Comparison of ENCODE assay signal across 18 cellular contexts in genomic region chr20:61797971-61798411, GRCh38.
A peak's percentile ranks its signal among the peaks of the same experiment; 100 is the strongest.
DNase-seq lines count a peak whose midpoint lies in the region; ATAC-seq and TF ChIP-seq lines count a peak whose summit lies in the region.
"Had no signal": no experiment of that assay in that cellular context is flagged by ENCODE, and none has a peak within 500 bp of the region (broad histone marks: within the 10 kb centered on the region; RNA-seq: fewer than 3 reads in every experiment).

No MANE protein-coding gene starts in this region.

- no peak for DNase-seq in stimulated activated naive CD8-positive, alpha-beta T cell treated with anti-CD3 and anti-CD28 coated beads, Interleukin-15, amount 100 ng/mL, for 72 hours
- no peak for DNase-seq in stimulated activated naive CD8-positive, alpha-beta T cell treated with anti-CD3 and anti-CD28 coated beads, Interleukin-15, Interleukin-2, amounts not matched to agents 100 U/mL and 50 U/mL, for 24 hours
- DNase-seq in glutamatergic neuron (peak; percentile 17), neuronal stem cell (ENCODE audit: low spot score) (no peak)
- no peak for DNase-seq in activated CD4-positive, alpha-beta T cell treated with anti-CD3 and anti-CD28 coated beads for 1 hour
- DNase-seq: 8988T; AML-193; BE2C; Caco-2; CD4-positive, CD25-positive, alpha-beta regulatory T cell; CD8-positive, alpha-beta T cell; DMS153; H9 had no signal

- no CpG with 5 or more reads among the region's 25 CpGs for WGBS in neuronal stem cell (ENCODE audit: extremely low coverage in 2 of 2, insufficient read length in 2 of 2, insufficient replicate concordance in 1 of 2), 2 donors

- no peak overlapping the region for H3K27ac ChIP-seq in neuronal stem cell (replicated peaks; ENCODE audit: low read length)
- H3K27ac ChIP-seq: A549, C4-2B had no signal

- H2AK5ac ChIP-seq in neuronal stem cell (ENCODE audit: low read depth, low read length), result peak overlapping the region; percentile 66

- H3K4me3 Mint-ChIP-seq in stimulated activated naive CD8-positive, alpha-beta T cell treated with anti-CD3 and anti-CD28 coated beads, Interleukin-15, amount 100 ng/mL, for 72 hours, result no peak overlapping the region
- no peak overlapping the region for H3K4me3 Mint-ChIP-seq in glutamatergic neuron (ENCODE audit: unreplicated experiment)
- H3K4me3 Mint-ChIP-seq: CD4-positive, CD25-positive, alpha-beta regulatory T cell; CD8-positive, alpha-beta T cell; GM23338; H9 had no signal

- H3K79me1 ChIP-seq in neuronal stem cell (ENCODE audit: low read depth, low read length), result no peaks in the 10 kb centered on the region

- H3K4me3 ChIP-seq in neuronal stem cell (ENCODE audit: low read length in 2 of 2), result peak overlapping the region in 1 of 2 donors; percentile 35
- H3K4me3 ChIP-seq: A549, GM23338 had no signal

- peaks cover 3 to 6% of the 10 kb centered on the region in 2 donors for H3K4me1 ChIP-seq in neuronal stem cell (ENCODE audit: control insufficient read depth in 2 of 2, insufficient read depth in 1 of 2, low read depth in 1 of 2, low read length in 2 of 2)
- H3K4me1 ChIP-seq: A549, BE2C, Caco-2 had no signal

- H3K18ac ChIP-seq in neuronal stem cell (ENCODE audit: low read length), result peak overlapping the region; percentile 82

- no peak overlapping the region for H2BK5ac ChIP-seq in neuronal stem cell (ENCODE audit: low read length)

- ATAC-seq in stimulated activated naive CD8-positive, alpha-beta T cell treated with anti-CD3 and anti-CD28 coated beads, Interleukin-15, amount 100 ng/mL, for 72 hours, result peak; percentile 34
- no peak for ATAC-seq in stimulated activated naive CD8-positive, alpha-beta T cell treated with anti-CD3 and anti-CD28 coated beads, Interleukin-15, Interleukin-2, amounts not matched to agents 100 U/mL and 50 U/mL, for 24 hours
- no peak for ATAC-seq in GM19397 (IDR thresholded peaks at IDR 0.05; ENCODE audit: unreplicated experiment)
- no peak for ATAC-seq in GM21515 (IDR thresholded peaks at IDR 0.05; ENCODE audit: unreplicated experiment)
- ATAC-seq: CD8-positive, alpha-beta T cell had no signal

- no peak overlapping the region for H3K9ac ChIP-seq in neuronal stem cell (ENCODE audit: low read depth, low read length, poor library complexity)

- no peak overlapping the region for H4K8ac ChIP-seq in neuronal stem cell (ENCODE audit: low read depth, low read length)

- H2BK15ac ChIP-seq in neuronal stem cell (ENCODE audit: low read length), result no peak overlapping the region

- H3K14ac ChIP-seq in neuronal stem cell (ENCODE audit: low read length), result peak overlapping the region; percentile 11

- H4K91ac ChIP-seq in neuronal stem cell (ENCODE audit: low read depth, low read length, poor library complexity), result no peak overlapping the region

- H3K9me3 ChIP-seq in neuronal stem cell (replicated peaks in 1 of 2; ENCODE audit: control insufficient read depth in 2 of 2, insufficient read depth in 1 of 2, low read depth in 1 of 2, low read length in 2 of 2), result no peaks in the 10 kb centered on the region
- H3K9me3 ChIP-seq: A549, BE2C had no signal

- H3K36me3 Mint-ChIP-seq in glutamatergic neuron (ENCODE audit: unreplicated experiment), result no peaks in the 10 kb centered on the region
- H3K36me3 Mint-ChIP-seq: CD4-positive, CD25-positive, alpha-beta regulatory T cell; CD8-positive, alpha-beta T cell had no signal

- H3K36me3 ChIP-seq in neuronal stem cell (replicated peaks in 1 of 2; ENCODE audit: control insufficient read depth in 2 of 2, insufficient read depth in 2 of 2, low read length in 2 of 2), result no peaks in the 10 kb centered on the region
- H3K36me3 ChIP-seq: BE2C had no signal

- no peak overlapping the region for H3K4ac ChIP-seq in neuronal stem cell (ENCODE audit: low read length)

- no peaks in the 10 kb centered on the region for H3K9me3 Mint-ChIP-seq in stimulated activated naive CD8-positive, alpha-beta T cell treated with anti-CD3 and anti-CD28 coated beads, Interleukin-15, amount 100 ng/mL, for 72 hours
- H3K9me3 Mint-ChIP-seq in glutamatergic neuron (ENCODE audit: unreplicated experiment), result peaks cover 2% of the 10 kb centered on the region
- H3K9me3 Mint-ChIP-seq: CD8-positive, alpha-beta T cell; H9 had no signal

- H3K27me3 ChIP-seq in neuronal stem cell (ENCODE audit: control insufficient read depth in 3 of 3, insufficient read depth in 3 of 3, low read depth in 1 of 3, low read length in 3 of 3), result no peaks in the 10 kb centered on the region

- H3K4me1 Mint-ChIP-seq in stimulated activated naive CD8-positive, alpha-beta T cell treated with anti-CD3 and anti-CD28 coated beads, Interleukin-15, amount 100 ng/mL, for 72 hours, result no peaks in the 10 kb centered on the region
- peaks cover 6% of the 10 kb centered on the region for H3K4me1 Mint-ChIP-seq in glutamatergic neuron (ENCODE audit: low read depth, unreplicated experiment)
- H3K4me1 Mint-ChIP-seq: CD4-positive, CD25-positive, alpha-beta regulatory T cell had no signal

- H3K27ac Mint-ChIP-seq in stimulated activated naive CD8-positive, alpha-beta T cell treated with anti-CD3 and anti-CD28 coated beads, Interleukin-15, amount 100 ng/mL, for 72 hours, result no peak overlapping the region
- no peak overlapping the region for H3K27ac Mint-ChIP-seq in glutamatergic neuron (ENCODE audit: unreplicated experiment)
- H3K27ac Mint-ChIP-seq: CD4-positive, CD25-positive, alpha-beta regulatory T cell; CD8-positive, alpha-beta T cell; GM23338 had no signal

- H3K23ac ChIP-seq in neuronal stem cell (ENCODE audit: low read depth, low read length, poor library complexity), result peak overlapping the region; percentile 40

- no peak overlapping the region for H2BK120ac ChIP-seq in neuronal stem cell (ENCODE audit: low read depth, low read length)

- no peak overlapping the region for H2AFZ ChIP-seq in neuronal stem cell (ENCODE audit: low read length)
- H2AFZ ChIP-seq: GM23338 had no signal

- H3K27me3 Mint-ChIP-seq in stimulated activated naive CD8-positive, alpha-beta T cell treated with anti-CD3 and anti-CD28 coated beads, Interleukin-15, amount 100 ng/mL, for 72 hours, result peaks cover under 1% of the 10 kb centered on the region
- peaks cover 2% of the 10 kb centered on the region for H3K27me3 Mint-ChIP-seq in glutamatergic neuron (ENCODE audit: unreplicated experiment)

- H3K4me2 ChIP-seq in neuronal stem cell (ENCODE audit: insufficient read depth, low read length, poor library complexity, severe bottlenecking), result no peak overlapping the region
- H3K4me2 ChIP-seq: A549, GM23338 had no signal

- TF ChIP-seq CTCF in glutamatergic neuron (IDR thresholded peaks at IDR 0.05; ENCODE audit: partially characterized antibody, unreplicated experiment), result no peak

- H2BK12ac ChIP-seq in neuronal stem cell (ENCODE audit: low read length), result no peak overlapping the region
